ENCODE assay signal across 27 cellular contexts in the genomic region with DNA sequence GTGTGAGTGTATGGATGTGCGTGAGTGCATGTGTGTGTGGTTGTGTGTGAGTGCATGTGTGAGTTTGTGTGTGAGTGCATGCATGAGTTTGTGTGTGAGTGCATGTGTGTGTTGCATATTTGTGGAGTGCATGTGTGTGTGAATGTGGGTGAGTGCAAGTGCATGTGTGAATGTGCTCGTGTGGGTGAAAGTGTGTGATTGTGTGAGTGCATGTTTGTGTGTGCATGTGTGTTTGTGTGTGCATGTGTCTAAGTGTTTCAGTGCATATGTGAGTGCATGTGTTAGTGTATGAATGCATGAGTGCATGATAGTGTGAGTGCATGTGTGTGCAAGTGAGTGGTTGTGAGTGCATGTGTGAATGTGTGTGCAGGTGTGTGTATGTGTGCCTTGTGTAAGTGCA.
"Had no signal": no experiment of that assay in that cellular context is flagged by ENCODE, and none has a peak within 500 bp of the region (broad histone marks: within the 10 kb centered on the region; RNA-seq: fewer than 3 reads in every experiment).

No MANE protein-coding gene starts in this region.

- H3K27me3 ChIP-seq: SJCRH30 had no signal

- ATAC-seq: activated CD4-positive, alpha-beta T cell treated with anti-CD3 and anti-CD28 coated beads for 36 hours; activated T-helper 17 cell treated with anti-CD3 and anti-CD28 coated beads, Interleukin-2, amount 50 U/mL, for 72 hours; Panc1 had no signal

- H3K27ac Mint-ChIP-seq: activated CD4-positive, alpha-beta memory T cell treated with anti-CD3 and anti-CD28 coated beads, Interleukin-2, amount 10 ng/mL, durations not matched to agents 7 days and 5 days; activated CD4-positive, alpha-beta T cell treated with anti-CD3 and anti-CD28 coated beads for 36 hours; activated naive CD4-positive, alpha-beta T cell treated with anti-CD3 and anti-CD28 coated beads for 36 hours; activated naive CD8-positive, alpha-beta T cell treated with anti-CD3 and anti-CD28 coated beads for 36 hours; activated T-helper 17 cell treated with anti-CD3 and anti-CD28 coated beads, Interleukin-2, amount 50 U/mL, for 72 hours had no signal

- H3K27ac ChIP-seq: KMS-11, SJCRH30, WERI-Rb-1 had no signal

- H3K9me3 Mint-ChIP-seq: activated naive CD8-positive, alpha-beta T cell treated with anti-CD3 and anti-CD28 coated beads for 36 hours had no signal

- H3K9ac ChIP-seq: KMS-11, SK-N-SH had no signal

- DNase-seq: activated CD4-positive, alpha-beta memory T cell treated with anti-CD3 and anti-CD28 coated beads, Interleukin-2, amount 10 ng/mL, durations not matched to agents 7 days and 5 days; activated CD4-positive, alpha-beta T cell treated with anti-CD3 and anti-CD28 coated beads for 36 hours; activated CD4-positive, alpha-beta T cell treated with anti-CD3 and anti-CD28 coated beads, Interleukin-2, amount 50 U/mL, for 1 hour; activated gamma-delta T cell; activated naive CD4-positive, alpha-beta T cell treated with anti-CD3 and anti-CD28 coated beads for 36 hours; activated naive CD8-positive, alpha-beta T cell treated with anti-CD3 and anti-CD28 coated beads for 36 hours; activated T-cell treated with anti-CD3 and anti-CD28 coated beads for 4 hours; activated T-cell treated with anti-CD3 and anti-CD28 coated beads, Interleukin-2, amount 50 U/mL, for 48 hours; NCI-H1092 treated with DMSO at 0.1 percent for 48 hours; NCI-H1417 treated with DMSO at 0.1 percent for 48 hours; NCI-H1694; NCI-H2029; NCI-H2107; NCI-H2171 treated with DMSO at 0.1 percent for 48 hours; NCI-H226; NCI-H526 treated with DMSO at 0.1 percent for 48 hours; NK-92 treated with Interleukin-12 subunit alpha and Interleukin-12 subunit beta, amount 100 ng/mL, for 24 hours; OCI-M1; Right ventricle myocardium superior; RPMI8226; SJCRH30; SK-N-SH; T-helper 1 cell had no signal

- H3K4me1 ChIP-seq: SJCRH30 had no signal

- H3K4me3 ChIP-seq: SJCRH30 had no signal

- H3K36me3 ChIP-seq: SJCRH30, WERI-Rb-1 had no signal

- H3K4me2 ChIP-seq: KMS-11, SK-N-SH had no signal

- H3K9me3 ChIP-seq: SJCRH30, SK-N-SH had no signal
